In genomic region chr11:2015044-2015443, GRCh38 we compare ENCODE assay signal across 10 cellular contexts. TPM values are rescaled to one million over a fixed set of nuclear protein-coding genes. Genes with fewer than 3 reads are reported as not detected.
"Had no signal": no experiment of that assay in that cellular context is flagged by ENCODE, and none has a peak within 500 bp of the region (broad histone marks: within the 10 kb centered on the region; RNA-seq: fewer than 3 reads in every experiment).

No MANE protein-coding gene starts in this region.

- FAIRE-seq: H1, H54 had no signal

- ATAC-seq: HCT116 had no signal

- H3K9me3 Mint-ChIP-seq: H9, HFFc6 had no signal

- H3K4me1 ChIP-seq: HAP-1 had no signal

- H3K27ac Mint-ChIP-seq: H9, HFFc6 had no signal

- H3K4me1 Mint-ChIP-seq: H9 had no signal

- DNase-seq: GM23248, GOT3, H7, H9, HCEC 1CT, HFFc6 had no signal

- H3K9me3 ChIP-seq: HAP-1 had no signal

- H3K9ac ChIP-seq: GM23248 had no signal

- H3K4me3 Mint-ChIP-seq: H9, HFFc6 had no signal

- H3K36me3 ChIP-seq: HAP-1 had no signal

- H2AFZ ChIP-seq: GM23248 had no signal

- H3K27ac ChIP-seq: GM23248 had no signal

- H3K4me3 ChIP-seq: GM23248, HAP-1 had no signal

RNA-seq across cellular contexts. Expression of gene H19, which starts 17.4 kb away (rescaled TPM):
- polyA plus RNA-seq: GM23248 had no signal
